ENCODE assay signal across 17 cellular contexts in the genomic region with DNA sequence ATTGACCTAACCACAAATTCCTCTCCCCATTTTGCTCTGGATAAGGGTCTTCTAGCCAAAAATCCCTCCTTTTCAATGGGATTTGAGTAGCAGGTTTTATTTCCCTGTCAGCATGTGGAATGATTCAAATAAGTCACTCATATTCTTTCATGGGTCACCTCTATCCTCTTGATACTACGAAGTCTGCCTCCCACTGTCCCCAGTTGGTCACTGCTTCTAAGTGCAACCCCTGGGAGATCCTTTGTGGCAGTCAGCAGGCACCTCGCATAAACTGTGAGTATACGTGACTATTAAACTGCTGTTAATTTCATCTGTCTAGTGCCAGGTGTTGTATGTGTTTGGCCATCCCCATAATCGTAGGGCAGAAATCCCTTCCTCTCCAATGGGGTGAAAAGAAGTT.
DNase-seq lines count a peak whose midpoint lies in the region; ATAC-seq, FAIRE-seq and TF ChIP-seq lines count a peak whose summit lies in the region.
"Had no signal": no experiment of that assay in that cellular context is flagged by ENCODE, and none has a peak within 500 bp of the region (broad histone marks: within the 10 kb centered on the region; RNA-seq: fewer than 3 reads in every experiment).

No MANE protein-coding gene starts in this region.

- no peak overlapping the region for H3K4me3 ChIP-seq in mammary epithelial cell (replicated peaks in 1 of 3; ENCODE audit: insufficient read depth in 1 of 3, low read depth in 2 of 3, low read length in 3 of 3)
- H3K4me3 ChIP-seq in small intestine (ENCODE audit: low read depth in 1 of 2, low read length in 2 of 2) = no peak overlapping the region
- H3K4me3 ChIP-seq: BLaER1 treated with 17β-estradiol and CSF1 and Interleukin-3, amounts not matched to agents 10 nM and 100 nM had no signal

- no peaks in the 10 kb centered on the region for H3K9me3 ChIP-seq in mammary epithelial cell (replicated peaks; ENCODE audit: insufficient read depth, low read length)
- peaks cover under 1% of the 10 kb centered on the region for H3K9me3 ChIP-seq in small intestine (ENCODE audit: control insufficient read depth, low read depth)

- BruUV-seq in MCF 10A (replicated peaks; lab: Mats Ljungman, UMichigan) (no TSS peak), mammary epithelial cell (replicated peaks; lab: Mats Ljungman, UMichigan) (no TSS peak)

- H3K36me3 ChIP-seq in mammary epithelial cell (ENCODE audit: insufficient read depth, low read length) (no peaks in the 10 kb centered on the region), small intestine (ENCODE audit: control insufficient read depth in 2 of 2, insufficient read depth in 2 of 2, low read length in 2 of 2) (no peaks in the 10 kb centered on the region)
- H3K36me3 ChIP-seq: BLaER1 treated with 17β-estradiol and CSF1 and Interleukin-3, amounts not matched to agents 10 nM and 100 nM had no signal

- dilution Hi-C loops in mammary epithelial cell (cut with HindIII; ENCODE audit: low sequenced_read_pairs) = no loop called here

- POLR2A ChIA-PET in MCF 10A (lab: Yijun Ruan, JAX) = no interaction called here

- no peak for DNase-seq in MCF 10A (ENCODE audit: unreplicated experiment)
- no peak for DNase-seq in mammary epithelial cell
- peak; percentile 6 for DNase-seq in OCI-M1 (lab: John Stamatoyannopoulos, UW)
- DNase-seq in iPS DF 4.7 (ENCODE audit: extremely low read depth, low spot score) = peak; percentile 3
- no peak for DNase-seq in small intestine
- DNase-seq in nucleus accumbens (lab: John Stamatoyannopoulos, UW) = no peak
- DNase-seq: ACHN; CD4-positive, CD25-positive, alpha-beta regulatory T cell; DMS 273 treated with DMSO at 0.1 percent for 48 hours; DMS79 treated with DMSO at 0.1 percent for 48 hours; EL had no signal

- H3K27ac Mint-ChIP-seq in MCF 10A (ENCODE audit: low read depth, unreplicated experiment) = peak overlapping the region; percentile 87
- H3K27ac Mint-ChIP-seq: CD4-positive, CD25-positive, alpha-beta regulatory T cell; IgD-negative memory B cell had no signal

- CTCF ChIA-PET in MCF 10A (lab: Yijun Ruan, JAX) (interaction anchor here (0.7 kb wide), 1 partner anchor 1343 kb away, joined by 3 read pairs; no protein-coding TSS in a partner anchor), mammary epithelial cell (lab: Charles Lee; ENCODE audit: low non-redundant PET) (no interaction called here)

- ATAC-seq in GM21390 (IDR thresholded peaks at IDR 0.05; ENCODE audit: unreplicated experiment) = no peak

- in situ Hi-C loops in mammary epithelial cell (cut with MboI; ENCODE audit: low sequenced_read_pairs in 2 of 2) = no loop called here

- no peak overlapping the region for H2AFZ ChIP-seq in mammary epithelial cell (ENCODE audit: low read depth, low read length)

- peaks cover 5% of the 10 kb centered on the region for H3K36me3 Mint-ChIP-seq in MCF 10A (ENCODE audit: insufficient read depth, unreplicated experiment)
- H3K36me3 Mint-ChIP-seq: CD4-positive, CD25-positive, alpha-beta regulatory T cell; IgD-negative memory B cell had no signal

- H3K4me3 Mint-ChIP-seq in MCF 10A (ENCODE audit: unreplicated experiment) = no peak overlapping the region
- H3K4me3 Mint-ChIP-seq: CD4-positive, CD25-positive, alpha-beta regulatory T cell; IgD-negative memory B cell had no signal

- H3K4me1 ChIP-seq in mammary epithelial cell (ENCODE audit: insufficient read depth, low read length) = no peaks in the 10 kb centered on the region
- no peaks in the 10 kb centered on the region for H3K4me1 ChIP-seq in small intestine (ENCODE audit: control insufficient read depth in 2 of 2, insufficient read depth in 1 of 2, low read depth in 1 of 2, low read length in 1 of 2)

- H3K79me2 ChIP-seq in mammary epithelial cell (ENCODE audit: insufficient read depth, low read length) = no peaks in the 10 kb centered on the region

- no peak for TF ChIP-seq CTCF in MCF 10A (IDR thresholded peaks at IDR 0.05; ENCODE audit: unreplicated experiment)
- TF ChIP-seq CTCF in mammary epithelial cell (conservative IDR thresholded peaks at IDR 0.05 in 1 of 2, IDR thresholded peaks at IDR 0.05 in 1 of 2; ENCODE audit: extremely low read depth in 1 of 2, insufficient read depth in 1 of 2, low read depth in 1 of 2, low read length in 2 of 2) = no peak

- H3K27me3 ChIP-seq in mammary epithelial cell (ENCODE audit: insufficient read depth, low read length) (no peaks in the 10 kb centered on the region), small intestine (ENCODE audit: control insufficient read depth in 2 of 2, insufficient read depth in 2 of 2, low read length in 2 of 2) (no peaks in the 10 kb centered on the region)
- H3K27me3 ChIP-seq: BLaER1 treated with 17β-estradiol and CSF1 and Interleukin-3, amounts not matched to agents 10 nM and 100 nM had no signal

- no peak overlapping the region for H3K4me2 ChIP-seq in mammary epithelial cell (ENCODE audit: insufficient read depth, low read depth, low read length)
- H3K4me2 ChIP-seq: BLaER1 treated with 17β-estradiol and CSF1 and Interleukin-3, amounts not matched to agents 10 nM and 100 nM had no signal

- no peaks in the 10 kb centered on the region for H4K20me1 ChIP-seq in mammary epithelial cell (ENCODE audit: insufficient read depth, low read length)
- H4K20me1 ChIP-seq: BLaER1 treated with 17β-estradiol and CSF1 and Interleukin-3, amounts not matched to agents 10 nM and 100 nM had no signal

- H3K4me1 Mint-ChIP-seq in MCF 10A (ENCODE audit: insufficient read depth, unreplicated experiment) = peaks cover 14% of the 10 kb centered on the region
- H3K4me1 Mint-ChIP-seq: CD4-positive, CD25-positive, alpha-beta regulatory T cell; IgD-negative memory B cell had no signal

- no peak overlapping the region for H3K27ac ChIP-seq in mammary epithelial cell (ENCODE audit: insufficient read depth, low read depth, low read length)
- no peak overlapping the region for H3K27ac ChIP-seq in small intestine (ENCODE audit: low read depth in 1 of 2, low read length in 1 of 2)
- H3K27ac ChIP-seq: BLaER1 treated with 17β-estradiol and CSF1 and Interleukin-3, amounts not matched to agents 10 nM and 100 nM had no signal

- no peaks in the 10 kb centered on the region for H3K27me3 Mint-ChIP-seq in MCF 10A (ENCODE audit: insufficient read depth, unreplicated experiment)
- H3K27me3 Mint-ChIP-seq: CD4-positive, CD25-positive, alpha-beta regulatory T cell; IgD-negative memory B cell had no signal

- intact Hi-C loops in MCF 10A (cut with micrococcal nuclease) (no loop called here), mammary epithelial cell (cut with micrococcal nuclease) (no loop called here)

- H3K9me3 Mint-ChIP-seq in MCF 10A (ENCODE audit: unreplicated experiment) = peaks cover 13% of the 10 kb centered on the region

- 67% methylated on average over 4 of the region's 4 CpGs for WGBS in mammary epithelial cell (ENCODE audit: low coverage, missing lambda C conversion rate)
- WGBS in small intestine, 3 donors = 61 to 78% (median 65%) methylated on average over 4 of the region's 4 CpGs

- no peak overlapping the region for H3K9ac ChIP-seq in mammary epithelial cell (ENCODE audit: insufficient read depth, low read length)
- H3K9ac ChIP-seq: BLaER1 treated with 17β-estradiol and CSF1 and Interleukin-3, amounts not matched to agents 10 nM and 100 nM had no signal

- FAIRE-seq in small intestine (lab: Jason Lieb, UNC) = no peak
- FAIRE-seq: G401.6, GM12892, H54 had no signal

Comparison
In these comparisons a context has a peak if more than half of its experiments do, and no peak if none do; other contexts are left out.
1. DNase-seq: peak in OCI-M1 (single experiment) and iPS DF 4.7 (single experiment); none in MCF 10A (single experiment), mammary epithelial cell (single experiment), small intestine (single experiment) and nucleus accumbens (0 of 56).